In the genomic region with DNA sequence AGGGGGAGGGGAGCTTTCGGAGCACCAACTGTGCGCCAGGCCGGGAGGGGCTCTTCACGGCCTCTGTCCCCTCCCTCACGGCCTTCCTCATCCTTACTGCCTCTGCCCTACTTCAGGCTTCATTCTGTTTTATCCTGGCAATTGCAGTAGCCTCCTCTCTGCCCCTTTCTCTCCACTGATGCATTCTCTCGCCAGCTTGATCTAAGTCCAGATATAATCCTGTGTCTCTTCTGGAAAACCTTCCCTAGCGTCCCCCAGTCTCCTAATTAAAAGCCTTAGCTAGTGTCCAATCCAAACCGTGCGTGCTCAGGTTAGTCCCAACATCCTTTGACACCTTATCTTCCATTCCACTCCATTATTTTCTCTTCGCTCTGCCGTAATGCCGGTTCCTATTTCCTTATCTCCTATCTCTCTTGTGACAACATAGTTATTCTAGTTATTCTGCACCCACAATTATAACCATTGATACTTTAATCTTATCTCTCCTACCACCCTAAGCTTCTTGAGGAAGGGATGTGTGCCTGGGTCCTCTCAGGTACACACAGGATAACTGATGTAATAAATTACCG, we compare ENCODE assay signal across 1 cellular context.
TF ChIP-seq lines count a peak whose summit lies in the region.

No MANE protein-coding gene starts in this region.

TF ChIP-seq in endothelial cell of umbilical vein, 7 proteins besides CTCF, POLR2A, EP300 and RAD21:
- TF ChIP-seq POLR2AphosphoS5 (IDR thresholded peaks at IDR 0.05; ENCODE audit: insufficient read depth, low read depth, low read length) (no peak), GATA2 (IDR thresholded peaks at IDR 0.05; ENCODE audit: insufficient read depth, insufficient read length, low read depth, low read length) (peak; percentile 29)
